8 cellular contexts compared by ENCODE assay signal in the genomic region with DNA sequence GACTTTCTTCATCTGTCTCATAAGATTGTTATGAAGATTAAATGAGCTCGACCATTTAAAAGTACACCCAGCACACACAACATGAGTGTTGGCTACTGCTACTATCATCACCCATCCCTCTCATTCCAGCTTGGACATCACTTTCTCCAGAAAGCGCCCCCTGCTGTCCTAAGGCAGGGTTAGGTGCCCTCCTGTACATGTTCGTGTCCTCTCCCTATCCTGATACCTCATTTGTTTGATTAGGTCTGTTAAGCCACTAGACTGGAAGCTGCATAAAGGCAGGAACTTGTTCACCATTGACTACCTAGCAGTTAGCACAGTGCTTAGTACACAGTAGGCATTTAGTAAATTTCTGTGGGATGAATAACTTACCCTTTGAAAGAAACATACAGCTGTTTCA.
DNase-seq lines count a peak whose midpoint lies in the region; ATAC-seq and TF ChIP-seq lines count a peak whose summit lies in the region.

No MANE protein-coding gene starts in this region.

- H3K36me3 ChIP-seq in HEK293 (ENCODE audit: control insufficient read depth in 2 of 2, insufficient read depth in 1 of 2, low read length in 2 of 2) (no peaks in the 10 kb centered on the region), testis (ENCODE audit: low read depth, missing control alignments) (no peaks in the 10 kb centered on the region)

- intact Hi-C loops in testis (cut with DNase I; ENCODE audit: low total_unique reads): no loop called here

- POLR2A ChIA-PET in HEK293 (lab: Yijun Ruan, JAX): no interaction called here

- H3K9me3 ChIP-seq in HEK293 (ENCODE audit: control insufficient read depth, insufficient read depth, low read depth, low read length) (no peaks in the 10 kb centered on the region), testis (no peaks in the 10 kb centered on the region)

- no peak for ATAC-seq in GM18498 (IDR thresholded peaks at IDR 0.05; ENCODE audit: unreplicated experiment)
- no peak for ATAC-seq in GM19328 (IDR thresholded peaks at IDR 0.05; ENCODE audit: unreplicated experiment)

- H3K4me3 ChIP-seq in HEK293 (ENCODE audit: low read depth, low read length) (no peak overlapping the region), testis (no peak overlapping the region)

- CTCF ChIA-PET in HEK293 (lab: Yijun Ruan, JAX): interaction anchor here (0.6 to 2.1 kb wide), 42 partner anchors 9 to 1460 kb away, joined by 3 to 10 read pairs (median 3); no protein-coding TSS in a partner anchor

- H3K27me3 ChIP-seq in testis: no peaks in the 10 kb centered on the region

- H3K27ac ChIP-seq in HEK293 (ENCODE audit: extremely low read depth, low read depth, low read length): no peak overlapping the region
- H3K27ac ChIP-seq in testis: no peak overlapping the region

- TF ChIP-seq POLR2A in testis (IDR thresholded peaks at IDR 0.05): no peak

- WGBS in testis, 2 donors: 52 to 53% methylated on average over 3 of the region's 3 CpGs

- no peak for TF ChIP-seq CTCF in HEK293 (tag by site-specific recombination; IDR thresholded peaks at IDR 0.05)
- TF ChIP-seq CTCF in testis (IDR thresholded peaks at IDR 0.05): no peak

- H3K4me1 ChIP-seq in HEK293 (ENCODE audit: control insufficient read depth, insufficient read depth, low read length) (no peaks in the 10 kb centered on the region), testis (no peaks in the 10 kb centered on the region)

- peak; percentile 16 for DNase-seq in AG08396 (ENCODE audit: low spot score)
- DNase-seq in activated CD4-positive, alpha-beta T cell treated with anti-CD3 and anti-CD28 coated beads, Interleukin-2, amount 50 U/mL, for 1 hour: peak; percentile 3
- peak; percentile 75 for DNase-seq in iPS-NIHi7 (ENCODE audit: extremely low spot score)
- no peak for DNase-seq in amygdala (lab: John Stamatoyannopoulos, UW)
- DNase-seq in testis: no peak

TF ChIP-seq in HEK293, 187 proteins besides CTCF, POLR2A, EP300 and RAD21:
- TF ChIP-seq KLF9 (tag by site-specific recombination; IDR thresholded peaks at IDR 0.05; ENCODE audit: low read depth) (no peak), ZNF426 (tag by site-specific recombination; IDR thresholded peaks at IDR 0.05) (no peak), ZNF654 (tag by site-specific recombination; IDR thresholded peaks at IDR 0.05; ENCODE audit: low read depth) (0 out of 2 replicates have a peak, but pooled peaks have one; percentile 22), ZNF558 (tag by site-specific recombination; IDR thresholded peaks at IDR 0.05) (no peak), ZNF529 (tag by site-specific recombination; IDR thresholded peaks at IDR 0.05; ENCODE audit: insufficient replicate concordance) (no peak), ZNF138 (tag by site-specific recombination; IDR thresholded peaks at IDR 0.05; ENCODE audit: borderline replicate concordance) (no peak), ZFHX2 (tag by site-specific recombination; conservative IDR thresholded peaks at IDR 0.05) (no peak)

Comparison
In these comparisons a context has a peak if more than half of its experiments do, and no peak if none do; other contexts are left out.
1. DNase-seq: peak in AG08396 (single experiment), activated CD4-positive, alpha-beta T cell treated with anti-CD3 and anti-CD28 coated beads, Interleukin-2, amount 50 U/mL, for 1 hour (single experiment) and iPS-NIHi7 (single experiment); none in amygdala (0 of 56) and testis (single experiment).